ENCODE assay signal across 17 cellular contexts in genomic region chr3:37154668-37155319, GRCh38.
"Had no signal": no experiment of that assay in that cellular context is flagged by ENCODE, and none has a peak within 500 bp of the region (broad histone marks: within the 10 kb centered on the region; RNA-seq: fewer than 3 reads in every experiment).

No MANE protein-coding gene starts in this region.

- FAIRE-seq: bronchial epithelial cell, islet of Langerhans, small intestine had no signal

- H3K27me3 ChIP-seq: ascending aorta, gastrocnemius medialis, testis, upper lobe of right lung had no signal

- DNase-seq: activated CD4-positive, CD25-positive, alpha-beta regulatory T cell treated with anti-CD3 and anti-CD28 coated beads, Interleukin-2, amount 50 U/mL, for 72 hours; activated naive CD4-positive, alpha-beta T cell treated with anti-CD3 and anti-CD28 coated beads, Interleukin-2, amount 10 ng/mL, durations not matched to agents 7 days and 5 days; erythroblast; gastrocnemius medialis; mammary epithelial cell; mucosa of descending colon; naive thymus-derived CD4-positive, alpha-beta T cell; occipital lobe; right cardiac atrium; small intestine; stimulated activated naive CD8-positive, alpha-beta T cell treated with anti-CD3 and anti-CD28 coated beads, Interleukin-15, amount 100 ng/mL, for 72 hours; testis; upper lobe of right lung had no signal

- H3K4me1 ChIP-seq: testis had no signal

- H3K4me3 ChIP-seq: ascending aorta, gastrocnemius medialis, mucosa of descending colon, testis, upper lobe of right lung had no signal

- ATAC-seq: activated T-helper 17 cell treated with anti-CD3 and anti-CD28 coated beads, Interleukin-2, amount 50 U/mL, for 72 hours; mucosa of descending colon; naive thymus-derived CD4-positive, alpha-beta T cell; stimulated activated naive CD8-positive, alpha-beta T cell treated with anti-CD3 and anti-CD28 coated beads, Interleukin-15, amount 100 ng/mL, for 72 hours; upper lobe of right lung had no signal

- H3K9me3 Mint-ChIP-seq: activated naive CD4-positive, alpha-beta T cell treated with anti-CD3 and anti-CD28 coated beads, Interleukin-2, amount 10 ng/mL, durations not matched to agents 7 days and 5 days; activated T-helper 17 cell treated with anti-CD3 and anti-CD28 coated beads, Interleukin-2, amount 50 U/mL, for 72 hours; stimulated activated naive CD8-positive, alpha-beta T cell treated with anti-CD3 and anti-CD28 coated beads, Interleukin-15, amount 100 ng/mL, for 72 hours had no signal

- H3K4me3 Mint-ChIP-seq: activated naive CD4-positive, alpha-beta T cell treated with anti-CD3 and anti-CD28 coated beads, Interleukin-2, amount 10 ng/mL, durations not matched to agents 7 days and 5 days; activated T-helper 17 cell treated with anti-CD3 and anti-CD28 coated beads, Interleukin-2, amount 50 U/mL, for 72 hours; naive thymus-derived CD4-positive, alpha-beta T cell; stimulated activated naive CD8-positive, alpha-beta T cell treated with anti-CD3 and anti-CD28 coated beads, Interleukin-15, amount 100 ng/mL, for 72 hours had no signal

- H3K9me3 ChIP-seq: ascending aorta, gastrocnemius medialis, mucosa of descending colon, testis, upper lobe of right lung had no signal

- H3K36me3 ChIP-seq: gastrocnemius medialis had no signal

- H3K27ac ChIP-seq: ascending aorta, testis, upper lobe of right lung had no signal

- H3K27ac Mint-ChIP-seq: activated naive CD4-positive, alpha-beta T cell treated with anti-CD3 and anti-CD28 coated beads, Interleukin-2, amount 10 ng/mL, durations not matched to agents 7 days and 5 days; activated T-helper 17 cell treated with anti-CD3 and anti-CD28 coated beads, Interleukin-2, amount 50 U/mL, for 72 hours; naive thymus-derived CD4-positive, alpha-beta T cell had no signal

- H3K27me3 Mint-ChIP-seq: activated naive CD4-positive, alpha-beta T cell treated with anti-CD3 and anti-CD28 coated beads, Interleukin-2, amount 10 ng/mL, durations not matched to agents 7 days and 5 days; activated T-helper 17 cell treated with anti-CD3 and anti-CD28 coated beads, Interleukin-2, amount 50 U/mL, for 72 hours; naive thymus-derived CD4-positive, alpha-beta T cell; stimulated activated naive CD8-positive, alpha-beta T cell treated with anti-CD3 and anti-CD28 coated beads, Interleukin-15, amount 100 ng/mL, for 72 hours had no signal
